10 cellular contexts compared by ENCODE assay signal in the genomic region with DNA sequence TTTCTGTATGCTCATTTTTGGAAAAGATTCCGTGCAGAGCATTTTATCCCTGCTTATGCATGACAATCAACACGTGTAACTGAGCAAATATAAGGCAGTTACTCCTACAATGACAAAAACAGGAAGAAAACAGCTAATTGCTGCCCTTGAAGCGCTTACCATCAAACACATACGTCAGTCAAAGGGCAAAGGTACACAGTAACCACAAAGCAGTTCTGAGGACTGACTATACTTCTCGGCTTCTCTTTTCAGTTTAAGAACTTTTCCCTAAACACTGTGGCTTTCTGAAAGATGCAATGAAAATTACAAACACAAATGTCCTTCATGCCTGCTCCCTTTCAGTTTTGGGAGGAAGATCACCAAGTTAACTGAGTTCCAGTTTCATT.
A peak's percentile ranks its signal among the peaks of the same experiment; 100 is the strongest.
DNase-seq lines count a peak whose midpoint lies in the region; ATAC-seq lines count a peak whose summit lies in the region.
"Had no signal": no experiment of that assay in that cellular context is flagged by ENCODE, and none has a peak within 500 bp of the region (broad histone marks: within the 10 kb centered on the region; RNA-seq: fewer than 3 reads in every experiment).

No MANE protein-coding gene starts in this region.

- no peak overlapping the region for H3K18ac ChIP-seq in mesenchymal stem cell (ENCODE audit: low read depth in 1 of 2, low read length in 2 of 2)

- H2AK5ac ChIP-seq in mesenchymal stem cell (ENCODE audit: low read length, severe bottlenecking): no peak overlapping the region

- no peak overlapping the region for H2BK15ac ChIP-seq in mesenchymal stem cell (ENCODE audit: low read depth, poor library complexity, severe bottlenecking)

- no peak overlapping the region for H3K14ac ChIP-seq in mesenchymal stem cell (ENCODE audit: low read length in 2 of 2)

- H3K9ac ChIP-seq in mesenchymal stem cell (ENCODE audit: low read length) (no peak overlapping the region), subcutaneous abdominal adipose tissue (ENCODE audit: low read length in 5 of 5) (peak overlapping the region in 1 of 5 donors; percentile 13)

- H3K4me3 ChIP-seq in mesenchymal stem cell (ENCODE audit: insufficient read depth in 1 of 2, low read depth in 1 of 2, low read length in 2 of 2) (no peak overlapping the region), subcutaneous abdominal adipose tissue (ENCODE audit: low read depth in 1 of 5, low read length in 5 of 5) (no peak overlapping the region)
- H3K4me3 ChIP-seq: HAP-1 had no signal

- no peaks in the 10 kb centered on the region for H3K9me3 Mint-ChIP-seq in activated T-cell treated with anti-CD3 and anti-CD28 coated beads, Interleukin-2, amount 50 U/mL, for 4 hours
- no peaks in the 10 kb centered on the region for H3K9me3 Mint-ChIP-seq in activated T-helper 17 cell treated with anti-CD3 and anti-CD28 coated beads, Interleukin-2, amount 50 U/mL, for 72 hours

- no peak overlapping the region for H4K91ac ChIP-seq in mesenchymal stem cell (ENCODE audit: low read length)

- no peak overlapping the region for H2BK5ac ChIP-seq in mesenchymal stem cell (ENCODE audit: low read depth, low read length, poor library complexity, severe bottlenecking)

- H3K23ac ChIP-seq in mesenchymal stem cell (ENCODE audit: low read length in 2 of 2): no peak overlapping the region

- peaks cover 10% of the 10 kb centered on the region for H3K4me1 ChIP-seq in mesenchymal stem cell (ENCODE audit: control insufficient read depth, insufficient read depth, low read depth, low read length)
- peaks cover 4 to 40% (median 32%) of the 10 kb centered on the region in 5 donors for H3K4me1 ChIP-seq in subcutaneous abdominal adipose tissue (ENCODE audit: control insufficient read depth in 5 of 5, insufficient read depth in 5 of 5, low read length in 5 of 5)

- H3K4ac ChIP-seq in mesenchymal stem cell (ENCODE audit: low read depth in 1 of 2, low read length in 2 of 2): no peak overlapping the region

- H3K27ac Mint-ChIP-seq in activated T-helper 17 cell treated with anti-CD3 and anti-CD28 coated beads, Interleukin-2, amount 50 U/mL, for 72 hours: peak overlapping the region; percentile 93

- H2BK120ac ChIP-seq in mesenchymal stem cell (ENCODE audit: low read depth, low read length): no peak overlapping the region

- H3K27me3 Mint-ChIP-seq in activated T-cell treated with anti-CD3 and anti-CD28 coated beads, Interleukin-2, amount 50 U/mL, for 4 hours (ENCODE audit: low read depth): no peaks in the 10 kb centered on the region
- H3K27me3 Mint-ChIP-seq in activated T-helper 17 cell treated with anti-CD3 and anti-CD28 coated beads, Interleukin-2, amount 50 U/mL, for 72 hours: no peaks in the 10 kb centered on the region

- WGBS in mesenchymal stem cell: 63% methylated on average over 5 of the region's 5 CpGs

- H3K9me3 ChIP-seq in mesenchymal stem cell (ENCODE audit: control insufficient read depth, low read length) (no peaks in the 10 kb centered on the region), subcutaneous abdominal adipose tissue (ENCODE audit: control insufficient read depth in 5 of 5, low read length in 5 of 5) (no peaks in the 10 kb centered on the region)
- H3K9me3 ChIP-seq: HAP-1 had no signal

- H3K36me3 ChIP-seq in mesenchymal stem cell (ENCODE audit: control insufficient read depth in 1 of 2, insufficient read depth in 2 of 2, low read depth in 1 of 2, low read length in 2 of 2) (peaks cover 22 to 64% of the 10 kb centered on the region in 2 experiments), subcutaneous abdominal adipose tissue (ENCODE audit: control insufficient read depth in 5 of 5, insufficient read depth in 5 of 5, low read length in 5 of 5) (peaks cover 25 to 42% (median 35%) of the 10 kb centered on the region in 5 donors)
- H3K36me3 ChIP-seq: HAP-1 had no signal

- no peak overlapping the region for H4K8ac ChIP-seq in mesenchymal stem cell (ENCODE audit: low read length)

- peaks cover 65% of the 10 kb centered on the region for H3K36me3 Mint-ChIP-seq in activated T-cell treated with anti-CD3 and anti-CD28 coated beads, Interleukin-2, amount 50 U/mL, for 4 hours (ENCODE audit: insufficient read depth)
- peaks cover 100% of the 10 kb centered on the region for H3K36me3 Mint-ChIP-seq in activated T-helper 17 cell treated with anti-CD3 and anti-CD28 coated beads, Interleukin-2, amount 50 U/mL, for 72 hours (ENCODE audit: low read depth)

- ATAC-seq in activated T-cell treated with anti-CD3 and anti-CD28 coated beads, Interleukin-2, amount 50 U/mL, for 4 hours: peak; percentile 69 to 70
- ATAC-seq in activated T-helper 17 cell treated with anti-CD3 and anti-CD28 coated beads, Interleukin-2, amount 50 U/mL, for 72 hours (replicated peaks): peak; percentile 76
- ATAC-seq in left lobe of liver: no peak

- H3K79me1 ChIP-seq in mesenchymal stem cell (replicated peaks; ENCODE audit: low read length, poor library complexity, severe bottlenecking): peaks cover 28% of the 10 kb centered on the region

- H3K27me3 ChIP-seq in mesenchymal stem cell (ENCODE audit: control insufficient read depth in 1 of 2, insufficient read depth in 1 of 2, low read length in 2 of 2) (no peaks in the 10 kb centered on the region), subcutaneous abdominal adipose tissue (ENCODE audit: control insufficient read depth in 5 of 5, insufficient read depth in 4 of 5, low read length in 5 of 5) (no peaks in the 10 kb centered on the region)

- H3K27ac ChIP-seq in mesenchymal stem cell (ENCODE audit: low read length, poor library complexity, severe bottlenecking) (no peak overlapping the region), subcutaneous abdominal adipose tissue (ENCODE audit: low read depth, low read length) (peak overlapping the region; percentile 97)

- H3K4me2 ChIP-seq in mesenchymal stem cell (ENCODE audit: low read length, poor library complexity, severe bottlenecking): no peak overlapping the region

- no peak for DNase-seq in activated T-cell treated with anti-CD3 and anti-CD28 coated beads, Interleukin-2, amount 50 U/mL, for 4 hours
- no peak for DNase-seq in activated T-cell treated with anti-CD3 and anti-CD28 coated beads, Interleukin-2, amount 50 U/mL, for 1 hour
- peak; percentile 62 for DNase-seq in mesenchymal stem cell
- no peak for DNase-seq in NCI-H526 (lab: John Stamatoyannopoulos, UW)
- no peak for DNase-seq in stimulated activated CD4-positive, alpha-beta T cell treated with anti-CD3 and anti-CD28 coated beads, Interleukin-12 subunit alpha, Interleukin-12 subunit beta, amount 100 ng/mL, for 4 hours
- DNase-seq in left lobe of liver (ENCODE audit: low spot score): no peak
- DNase-seq: NCI-H1092 treated with DMSO at 0.1 percent for 48 hours had no signal

- no peak overlapping the region for H2BK12ac ChIP-seq in mesenchymal stem cell (ENCODE audit: low read length in 2 of 2)

- no peak overlapping the region for H3K4me3 Mint-ChIP-seq in activated T-cell treated with anti-CD3 and anti-CD28 coated beads, Interleukin-2, amount 50 U/mL, for 4 hours
- peak overlapping the region; percentile 63 for H3K4me3 Mint-ChIP-seq in activated T-helper 17 cell treated with anti-CD3 and anti-CD28 coated beads, Interleukin-2, amount 50 U/mL, for 72 hours

- H3K4me1 Mint-ChIP-seq in activated T-cell treated with anti-CD3 and anti-CD28 coated beads, Interleukin-2, amount 50 U/mL, for 4 hours (ENCODE audit: low read depth): peaks cover 56% of the 10 kb centered on the region
- peaks cover 47% of the 10 kb centered on the region for H3K4me1 Mint-ChIP-seq in activated T-helper 17 cell treated with anti-CD3 and anti-CD28 coated beads, Interleukin-2, amount 50 U/mL, for 72 hours

- H2AFZ ChIP-seq in mesenchymal stem cell (ENCODE audit: low read depth, low read length): no peak overlapping the region
